ENCODE assay signal across 1 cellular context in the genomic region with DNA sequence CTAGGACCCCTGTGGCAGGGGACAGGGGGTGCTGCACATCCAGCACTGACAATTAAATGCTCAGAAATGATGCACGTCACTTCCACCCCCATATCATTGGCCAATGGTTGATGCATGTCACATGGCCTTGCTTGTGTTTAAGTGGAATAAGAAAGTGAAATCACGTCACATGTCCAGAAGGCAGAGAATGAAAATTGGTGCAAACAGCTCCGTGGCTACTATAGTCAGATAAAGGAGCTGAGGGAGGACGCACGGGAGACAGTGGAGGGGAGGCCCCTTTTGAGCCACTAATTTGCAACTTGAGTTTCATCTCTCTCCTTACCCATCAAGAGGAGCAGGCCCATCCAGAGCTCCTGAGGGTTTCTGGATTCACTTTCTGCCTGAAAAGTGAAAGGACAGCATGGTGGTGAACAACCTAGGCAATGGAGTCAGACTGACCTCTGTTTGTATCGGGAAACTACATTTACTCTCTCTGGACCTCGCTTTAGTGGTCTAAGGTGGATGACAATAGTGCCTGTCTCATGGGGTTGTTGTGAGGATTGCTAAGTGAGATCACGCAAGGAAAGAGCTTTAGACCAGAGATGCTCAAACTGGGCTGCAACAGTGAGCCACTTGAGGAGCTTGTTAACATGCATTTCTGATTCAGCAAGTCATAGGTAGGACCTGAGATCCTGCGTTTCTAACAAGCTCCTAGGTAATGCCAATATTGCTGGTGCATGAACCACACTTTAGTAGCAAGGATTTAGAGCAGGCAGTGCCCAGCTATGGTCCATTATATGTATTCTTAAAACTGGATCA.
A peak's percentile ranks its signal among the peaks of the same experiment; 100 is the strongest.
TF ChIP-seq lines count a peak whose summit lies in the region.

No MANE protein-coding gene starts in this region.

TF ChIP-seq in HepG2, 621 proteins besides CTCF, POLR2A, EP300 and RAD21 (continued from another document):
- TF ChIP-seq, protein P1, sequence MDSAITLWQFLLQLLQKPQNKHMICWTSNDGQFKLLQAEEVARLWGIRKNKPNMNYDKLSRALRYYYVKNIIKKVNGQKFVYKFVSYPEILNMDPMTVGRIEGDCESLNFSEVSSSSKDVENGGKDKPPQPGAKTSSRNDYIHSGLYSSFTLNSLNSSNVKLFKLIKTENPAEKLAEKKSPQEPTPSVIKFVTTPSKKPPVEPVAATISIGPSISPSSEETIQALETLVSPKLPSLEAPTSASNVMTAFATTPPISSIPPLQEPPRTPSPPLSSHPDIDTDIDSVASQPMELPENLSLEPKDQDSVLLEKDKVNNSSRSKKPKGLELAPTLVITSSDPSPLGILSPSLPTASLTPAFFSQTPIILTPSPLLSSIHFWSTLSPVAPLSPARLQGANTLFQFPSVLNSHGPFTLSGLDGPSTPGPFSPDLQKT (CRISPR knock-in tag; IDR thresholded peaks at IDR 0.05; ENCODE audit: borderline replicate concordance), result no peak
- TF ChIP-seq CREB1 (IDR thresholded peaks at IDR 0.05), result peak; percentile 36; the same call in 1 of the 2 replicates
- no peak for TF ChIP-seq CREB1 (CRISPR knock-in tag; IDR thresholded peaks at IDR 0.05)
